ENCODE assay signal across 1 cellular context in the genomic region with DNA sequence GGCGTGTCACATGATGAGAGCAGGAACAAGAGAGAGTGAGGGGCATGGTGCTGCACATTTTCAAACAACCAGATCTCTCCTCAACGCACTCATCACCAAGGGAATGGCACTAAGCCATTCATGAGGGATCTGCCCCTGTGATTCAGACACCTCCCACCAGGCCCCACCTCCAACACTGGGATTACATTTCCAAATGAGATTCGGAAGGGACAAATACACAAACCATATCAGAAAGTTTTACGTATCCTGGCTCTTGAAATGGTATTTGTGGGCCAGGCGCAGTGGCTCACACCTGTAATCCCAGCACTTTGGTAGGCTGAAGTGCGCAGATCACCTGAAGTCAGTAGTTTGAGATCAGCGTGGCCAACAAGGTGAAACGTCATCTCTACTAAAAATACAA.
TF ChIP-seq lines count a peak whose summit lies in the region.

No MANE protein-coding gene starts in this region.

TF ChIP-seq in IMR-90, 13 proteins besides CTCF, POLR2A, EP300 and RAD21 (continued from another document):
- TF ChIP-seq, protein P1, sequence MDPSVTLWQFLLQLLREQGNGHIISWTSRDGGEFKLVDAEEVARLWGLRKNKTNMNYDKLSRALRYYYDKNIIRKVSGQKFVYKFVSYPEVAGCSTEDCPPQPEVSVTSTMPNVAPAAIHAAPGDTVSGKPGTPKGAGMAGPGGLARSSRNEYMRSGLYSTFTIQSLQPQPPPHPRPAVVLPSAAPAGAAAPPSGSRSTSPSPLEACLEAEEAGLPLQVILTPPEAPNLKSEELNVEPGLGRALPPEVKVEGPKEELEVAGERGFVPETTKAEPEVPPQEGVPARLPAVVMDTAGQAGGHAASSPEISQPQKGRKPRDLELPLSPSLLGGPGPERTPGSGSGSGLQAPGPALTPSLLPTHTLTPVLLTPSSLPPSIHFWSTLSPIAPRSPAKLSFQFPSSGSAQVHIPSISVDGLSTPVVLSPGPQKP (IDR thresholded peaks at IDR 0.05; ENCODE audit: borderline replicate concordance, low read depth, low read length) = no peak
- TF ChIP-seq CEBPB (IDR thresholded peaks at IDR 0.05; ENCODE audit: low read depth, low read length) = no peak
- TF ChIP-seq MXI1 (IDR thresholded peaks at IDR 0.05; ENCODE audit: borderline replicate concordance, low read depth, low read length) = no peak
- TF ChIP-seq MAZ (IDR thresholded peaks at IDR 0.05; ENCODE audit: borderline replicate concordance, low read depth, low read length) = no peak
- no peak for TF ChIP-seq MAFK (IDR thresholded peaks at IDR 0.05; ENCODE audit: low read depth, low read length)
